24 cellular contexts compared by ENCODE assay signal in the genomic region with DNA sequence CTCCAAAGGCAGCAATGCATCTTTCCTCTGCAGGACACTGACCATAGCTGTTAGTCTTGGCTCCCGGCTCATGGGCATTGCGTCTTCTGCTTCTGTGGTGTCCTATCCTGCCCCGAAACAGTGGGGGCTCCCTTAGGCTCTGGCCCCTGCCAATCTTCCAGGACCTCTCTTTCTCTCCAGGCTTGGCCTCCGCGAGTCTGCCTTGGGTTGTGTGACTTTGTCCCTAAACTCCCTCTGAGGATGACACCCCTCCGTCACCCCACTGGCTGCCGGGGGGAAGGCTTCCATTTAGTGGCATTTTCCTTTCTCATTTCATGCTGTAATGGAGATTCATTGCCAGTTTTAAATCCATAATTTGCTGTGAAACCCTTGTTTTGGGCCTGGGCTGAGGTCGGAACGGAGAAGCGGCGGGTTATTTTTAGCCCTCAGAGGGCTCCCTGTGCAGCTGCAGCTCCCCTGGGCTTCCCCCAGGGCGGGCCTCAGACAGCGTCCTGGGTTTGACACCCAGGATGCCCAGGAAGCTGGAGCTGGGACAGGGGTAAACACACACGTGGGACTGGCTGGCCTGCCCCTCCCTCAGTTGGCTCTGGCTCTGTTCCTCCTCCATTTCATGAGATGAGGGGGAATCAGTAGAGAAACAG.
"Had no signal": no experiment of that assay in that cellular context is flagged by ENCODE, and none has a peak within 500 bp of the region (broad histone marks: within the 10 kb centered on the region; RNA-seq: fewer than 3 reads in every experiment).

No MANE protein-coding gene starts in this region.

- DNase-seq: activated CD4-positive, alpha-beta T cell treated with anti-CD3 and anti-CD28 coated beads for 36 hours; activated CD4-positive, CD25-positive, alpha-beta regulatory T cell; activated CD8-positive, alpha-beta T cell treated with anti-CD3 and anti-CD28 coated beads, Interleukin-2, amount 10 ng/mL, durations not matched to agents 7 days and 5 days; activated gamma-delta T cell treated with Interleukin-2 at 50 U/mL for 16 hours; activated naive CD4-positive, alpha-beta T cell treated with anti-CD3 and anti-CD28 coated beads, Interleukin-2, amount 10 ng/mL, durations not matched to agents 7 days and 5 days; activated naive CD8-positive, alpha-beta T cell treated with anti-CD3 and anti-CD28 coated beads for 36 hours; activated T-cell treated with anti-CD3 and anti-CD28 coated beads, Interleukin-2, amount 50 U/mL, for 24 hours; caudate nucleus; KG1; NCI-H1048; NCI-H1417; NCI-H1694; NCI-H2029; NCI-H2107; NCI-H2171 treated with DMSO at 0.1 percent for 48 hours; NCI-H226; NCI-H526; NCI-H82; T-cell; T-helper 2 cell; T1000 had no signal

- H3K27ac Mint-ChIP-seq: activated CD4-positive, alpha-beta T cell treated with anti-CD3 and anti-CD28 coated beads for 36 hours; activated CD8-positive, alpha-beta T cell treated with anti-CD3 and anti-CD28 coated beads, Interleukin-2, amount 10 ng/mL, durations not matched to agents 7 days and 5 days; activated naive CD4-positive, alpha-beta T cell treated with anti-CD3 and anti-CD28 coated beads, Interleukin-2, amount 10 ng/mL, durations not matched to agents 7 days and 5 days; activated naive CD8-positive, alpha-beta T cell treated with anti-CD3 and anti-CD28 coated beads for 36 hours; activated T-cell treated with anti-CD3 and anti-CD28 coated beads, Interleukin-2, amount 50 U/mL, for 24 hours; activated T-helper 1 cell treated with anti-CD3 and anti-CD28 coated beads, Interleukin-12 subunit alpha, Interleukin-12 subunit beta, Interleukin-2, Interleukin-4 antibody, amounts not matched to agents 30 ng/mL and 10 ng/mL and 1 ng/mL, durations not matched to agents 14 hours and 24 hours and 36 hours; T-cell had no signal

- H3K9me3 Mint-ChIP-seq: activated naive CD4-positive, alpha-beta T cell treated with anti-CD3 and anti-CD28 coated beads, Interleukin-2, amount 10 ng/mL, durations not matched to agents 7 days and 5 days; activated T-helper 1 cell treated with anti-CD3 and anti-CD28 coated beads, Interleukin-12 subunit alpha, Interleukin-12 subunit beta, Interleukin-2, Interleukin-4 antibody, amounts not matched to agents 30 ng/mL and 10 ng/mL and 1 ng/mL, durations not matched to agents 14 hours and 24 hours and 36 hours had no signal

- H3K4me3 Mint-ChIP-seq: activated CD4-positive, alpha-beta T cell treated with anti-CD3 and anti-CD28 coated beads for 36 hours; activated CD8-positive, alpha-beta T cell treated with anti-CD3 and anti-CD28 coated beads, Interleukin-2, amount 10 ng/mL, durations not matched to agents 7 days and 5 days; activated naive CD4-positive, alpha-beta T cell treated with anti-CD3 and anti-CD28 coated beads, Interleukin-2, amount 10 ng/mL, durations not matched to agents 7 days and 5 days; activated naive CD8-positive, alpha-beta T cell treated with anti-CD3 and anti-CD28 coated beads for 36 hours; activated T-cell treated with anti-CD3 and anti-CD28 coated beads, Interleukin-2, amount 50 U/mL, for 24 hours; activated T-helper 1 cell treated with anti-CD3 and anti-CD28 coated beads, Interleukin-12 subunit alpha, Interleukin-12 subunit beta, Interleukin-2, Interleukin-4 antibody, amounts not matched to agents 30 ng/mL and 10 ng/mL and 1 ng/mL, durations not matched to agents 14 hours and 24 hours and 36 hours; IgD-negative memory B cell; T-cell had no signal

- H3K27ac ChIP-seq: SK-N-MC had no signal

- ATAC-seq: activated CD4-positive, alpha-beta T cell treated with anti-CD3 and anti-CD28 coated beads for 36 hours; activated CD8-positive, alpha-beta T cell treated with anti-CD3 and anti-CD28 coated beads, Interleukin-2, amount 10 ng/mL, durations not matched to agents 7 days and 5 days; T-cell had no signal

- H3K36me3 Mint-ChIP-seq: activated naive CD4-positive, alpha-beta T cell treated with anti-CD3 and anti-CD28 coated beads, Interleukin-2, amount 10 ng/mL, durations not matched to agents 7 days and 5 days; activated naive CD8-positive, alpha-beta T cell treated with anti-CD3 and anti-CD28 coated beads for 36 hours; IgD-negative memory B cell; T-cell had no signal

- H3K4me3 ChIP-seq: SK-N-MC had no signal

- H3K4me1 Mint-ChIP-seq: activated CD4-positive, alpha-beta T cell treated with anti-CD3 and anti-CD28 coated beads for 36 hours; activated naive CD4-positive, alpha-beta T cell treated with anti-CD3 and anti-CD28 coated beads, Interleukin-2, amount 10 ng/mL, durations not matched to agents 7 days and 5 days; activated naive CD8-positive, alpha-beta T cell treated with anti-CD3 and anti-CD28 coated beads for 36 hours; IgD-negative memory B cell; T-cell had no signal
